Comparison of ENCODE assay signal across 15 cellular contexts in genomic region chr9:114811969-114812636, GRCh38.
"Had no signal": no experiment of that assay in that cellular context is flagged by ENCODE, and none has a peak within 500 bp of the region (broad histone marks: within the 10 kb centered on the region; RNA-seq: fewer than 3 reads in every experiment).

No MANE protein-coding gene starts in this region.

- ATAC-seq: activated CD4-positive, alpha-beta T cell treated with anti-CD3 and anti-CD28 coated beads for 36 hours; activated T-cell treated with anti-CD3 and anti-CD28 coated beads, Interleukin-2, amount 50 U/mL, for 72 hours; lower lobe of right lung had no signal

- H3K4me3 Mint-ChIP-seq: activated CD4-positive, alpha-beta memory T cell treated with anti-CD3 and anti-CD28 coated beads, Interleukin-2, amount 10 ng/mL, durations not matched to agents 7 days and 5 days; activated CD4-positive, alpha-beta T cell treated with anti-CD3 and anti-CD28 coated beads for 36 hours; activated naive CD8-positive, alpha-beta T cell treated with anti-CD3 and anti-CD28 coated beads, Interleukin-2, amount 10 ng/mL, durations not matched to agents 7 days and 5 days; activated T-cell treated with anti-CD3 and anti-CD28 coated beads, Interleukin-2, amount 50 U/mL, for 72 hours had no signal

- H3K27ac ChIP-seq: breast epithelium, dorsolateral prefrontal cortex, lower lobe of right lung, parathyroid adenoma, tibial artery, VCaP had no signal

- H3K79me2 ChIP-seq: parathyroid adenoma had no signal

- H3K9me3 Mint-ChIP-seq: activated CD4-positive, alpha-beta memory T cell treated with anti-CD3 and anti-CD28 coated beads, Interleukin-2, amount 10 ng/mL, durations not matched to agents 7 days and 5 days had no signal

- DNase-seq: activated CD4-positive, alpha-beta memory T cell treated with anti-CD3 and anti-CD28 coated beads, Interleukin-2, amount 10 ng/mL, durations not matched to agents 7 days and 5 days; activated CD4-positive, alpha-beta T cell treated with anti-CD3 and anti-CD28 coated beads for 36 hours; activated CD8-positive, alpha-beta memory T cell treated with anti-CD3 and anti-CD28 coated beads, Interleukin-2, amount 50 U/mL, for 4 hours; activated naive CD8-positive, alpha-beta T cell treated with anti-CD3 and anti-CD28 coated beads, Interleukin-2, amount 10 ng/mL, durations not matched to agents 7 days and 5 days; activated T-cell treated with anti-CD3 and anti-CD28 coated beads, Interleukin-2, amount 50 U/mL, for 72 hours; anterior cingulate cortex; hypothalamus; lower lobe of right lung; midbrain; small intestine; tibial artery had no signal

- H3K36me3 ChIP-seq: breast epithelium, lower lobe of right lung, tibial artery had no signal

- H3K9me3 ChIP-seq: breast epithelium, lower lobe of right lung, tibial artery had no signal

- H3K4me1 ChIP-seq: breast epithelium, lower lobe of right lung had no signal

- H3K27ac Mint-ChIP-seq: activated CD4-positive, alpha-beta memory T cell treated with anti-CD3 and anti-CD28 coated beads, Interleukin-2, amount 10 ng/mL, durations not matched to agents 7 days and 5 days; activated CD4-positive, alpha-beta T cell treated with anti-CD3 and anti-CD28 coated beads for 36 hours; activated naive CD8-positive, alpha-beta T cell treated with anti-CD3 and anti-CD28 coated beads, Interleukin-2, amount 10 ng/mL, durations not matched to agents 7 days and 5 days; activated T-cell treated with anti-CD3 and anti-CD28 coated beads, Interleukin-2, amount 50 U/mL, for 72 hours had no signal

- H3K4me3 ChIP-seq: breast epithelium, dorsolateral prefrontal cortex, lower lobe of right lung, tibial artery had no signal

- H3K27me3 ChIP-seq: breast epithelium, tibial artery had no signal
